Comparison of ENCODE assay signal across 11 cellular contexts in genomic region chr1:54564312-54565112, GRCh38. TPM values are rescaled to one million over a fixed set of nuclear protein-coding genes. Genes with fewer than 3 reads are reported as not detected.
A peak's percentile ranks its signal among the peaks of the same experiment; 100 is the strongest.
DNase-seq lines count a peak whose midpoint lies in the region; ATAC-seq, FAIRE-seq and TF ChIP-seq lines count a peak whose summit lies in the region.
"Had no signal": no experiment of that assay in that cellular context is flagged by ENCODE, and none has a peak within 500 bp of the region (broad histone marks: within the 10 kb centered on the region; RNA-seq: fewer than 3 reads in every experiment).

No MANE protein-coding gene starts in this region.

- CTCF ChIA-PET in naive thymus-derived CD4-positive, alpha-beta T cell (lab: Charles Lee): no interaction called here

- no peak overlapping the region for H3K27ac Mint-ChIP-seq in naive thymus-derived CD4-positive, alpha-beta T cell

- intact Hi-C loops in naive thymus-derived CD4-positive, alpha-beta T cell (cut with micrococcal nuclease): no loop called here

- H3K4me1 ChIP-seq in muscle layer of duodenum (ENCODE audit: control insufficient read depth in 1 of 2, insufficient read depth in 2 of 2, low read length in 2 of 2): peaks cover 0 to 9% of the 10 kb centered on the region in 2 donors
- H3K4me1 ChIP-seq in naive thymus-derived CD4-positive, alpha-beta T cell (ENCODE audit: control insufficient read depth in 2 of 2, insufficient read depth in 2 of 2, low read length in 2 of 2): no peaks in the 10 kb centered on the region

- FAIRE-seq in frontal cortex (lab: Jason Lieb, UNC) (no peak), GM12891 (lab: Jason Lieb, UNC) (no peak)

- ATAC-seq in naive thymus-derived CD4-positive, alpha-beta T cell: no peak

- H3K36me3 ChIP-seq in muscle layer of duodenum (ENCODE audit: control insufficient read depth in 1 of 2, insufficient read depth in 2 of 2, low read length in 2 of 2): no peaks in the 10 kb centered on the region
- H3K36me3 ChIP-seq in naive thymus-derived CD4-positive, alpha-beta T cell (ENCODE audit: control insufficient read depth in 2 of 3, insufficient read depth in 3 of 3, low read length in 3 of 3): no peaks in the 10 kb centered on the region
- H3K36me3 ChIP-seq: BLaER1 treated with 17β-estradiol and CSF1 and Interleukin-3, amounts not matched to agents 10 nM and 100 nM had no signal

- no peaks in the 10 kb centered on the region for H3K9me3 ChIP-seq in muscle layer of duodenum (ENCODE audit: control insufficient read depth in 1 of 2, low read length in 2 of 2)
- H3K9me3 ChIP-seq in naive thymus-derived CD4-positive, alpha-beta T cell (ENCODE audit: control insufficient read depth in 2 of 3, low read length in 3 of 3): no peaks in the 10 kb centered on the region

- peak; percentile 94 for DNase-seq in DMS153 treated with DMSO at 0.1 percent for 48 hours (lab: John Stamatoyannopoulos, UW; ENCODE audit: unreplicated experiment)
- peak; percentile 62 to 77 for DNase-seq in NCI-H187 (lab: John Stamatoyannopoulos, UW)
- DNase-seq in ecto neural progenitor cell (ENCODE audit: low spot score): peak; percentile 55
- no peak for DNase-seq in naive thymus-derived CD4-positive, alpha-beta T cell
- DNase-seq in frontal cortex (ENCODE audit: low spot score in 2 of 2): no peak
- DNase-seq in GM12891 (ENCODE audit: insufficient read length, low spot score): no peak
- DNase-seq in GM20000 (ENCODE audit: low spot score): no peak
- DNase-seq: naive B cell had no signal

- POLR2A ChIA-PET in naive thymus-derived CD4-positive, alpha-beta T cell (lab: Charles Lee): interaction anchor here (1.0 kb wide), 1 partner anchor 12 kb away, joined by 3 read pairs; no protein-coding TSS in a partner anchor

- no peaks in the 10 kb centered on the region for H3K27me3 ChIP-seq in muscle layer of duodenum (ENCODE audit: low read depth, low read length)
- H3K27me3 ChIP-seq in naive thymus-derived CD4-positive, alpha-beta T cell (ENCODE audit: control insufficient read depth in 2 of 2, insufficient read depth in 2 of 2, low read length in 2 of 2): no peaks in the 10 kb centered on the region
- H3K27me3 ChIP-seq: BLaER1 treated with 17β-estradiol and CSF1 and Interleukin-3, amounts not matched to agents 10 nM and 100 nM had no signal

- no peak overlapping the region for H3K4me3 Mint-ChIP-seq in naive thymus-derived CD4-positive, alpha-beta T cell

- TF ChIP-seq CTCF in GM20000 (IDR thresholded peaks at IDR 0.05; ENCODE audit: extremely low read depth, missing control alignments): no peak

- H3K4me3 ChIP-seq in muscle layer of duodenum (ENCODE audit: low read depth in 1 of 2, low read length in 2 of 2): peak overlapping the region in 1 of 2 donors; percentile 31
- no peak overlapping the region for H3K4me3 ChIP-seq in naive thymus-derived CD4-positive, alpha-beta T cell (ENCODE audit: low read length)
- H3K4me3 ChIP-seq: BLaER1 treated with 17β-estradiol and CSF1 and Interleukin-3, amounts not matched to agents 10 nM and 100 nM had no signal

- H3K9me3 Mint-ChIP-seq in naive thymus-derived CD4-positive, alpha-beta T cell: no peaks in the 10 kb centered on the region

- H3K27me3 Mint-ChIP-seq in naive thymus-derived CD4-positive, alpha-beta T cell: peaks cover 0 to 4% (median 0%) of the 10 kb centered on the region in 5 donors

- no peak for TF ChIP-seq POLR2A in GM12891 (IDR thresholded peaks at IDR 0.05; ENCODE audit: low read depth, low read length)

- H3K27ac ChIP-seq in muscle layer of duodenum (ENCODE audit: low read length): peak overlapping the region; percentile 82
- H3K27ac ChIP-seq in naive thymus-derived CD4-positive, alpha-beta T cell (ENCODE audit: low read depth, low read length): no peak overlapping the region
- H3K27ac ChIP-seq: BLaER1 treated with 17β-estradiol and CSF1 and Interleukin-3, amounts not matched to agents 10 nM and 100 nM had no signal

- H3K4me1 Mint-ChIP-seq in naive thymus-derived CD4-positive, alpha-beta T cell: peaks cover 0 to 5% (median 0%) of the 10 kb centered on the region in 7 donors

- no peaks in the 10 kb centered on the region for H3K36me3 Mint-ChIP-seq in naive thymus-derived CD4-positive, alpha-beta T cell
- H3K36me3 Mint-ChIP-seq: naive B cell had no signal

TF ChIP-seq in GM12891, 5 proteins besides CTCF, POLR2A, EP300 and RAD21:
- TF ChIP-seq TAF1 (IDR thresholded peaks at IDR 0.05; ENCODE audit: low read depth, low read length): no peak

RNA-seq across cellular contexts. Expression of gene ACOT11, which starts 16.5 kb away (rescaled TPM):
- total RNA-seq in naive thymus-derived CD4-positive, alpha-beta T cell: 1 to 10 TPM in 3 of 5 experiments, under 1 TPM in 2; 0.22 to 2.3 (median 1.2) TPM
- polyA plus RNA-seq in naive thymus-derived CD4-positive, alpha-beta T cell: under 1 TPM in 1 of 2 donors, not detected in 1; 0.06 TPM
- 1.2 TPM for total RNA-seq in frontal cortex
- 0.45 TPM for polyA plus RNA-seq in GM12891 (2012; ENCODE audit: low read depth, missing spikeins)

RNA-seq across cellular contexts. Expression of gene FAM151A, which starts 58.8 kb away (rescaled TPM):
- not detected for total RNA-seq in naive thymus-derived CD4-positive, alpha-beta T cell
- polyA plus RNA-seq in naive thymus-derived CD4-positive, alpha-beta T cell: not detected
- total RNA-seq in frontal cortex: not detected
- not detected for polyA plus RNA-seq in GM12891 (2012; ENCODE audit: low read depth, missing spikeins)
- total RNA-seq: glomerular endothelial cell had no signal

Comparison
In these comparisons a context has a peak if more than half of its experiments do, and no peak if none do; other contexts are left out.
1. DNase-seq: peak in DMS153 treated with DMSO at 0.1 percent for 48 hours (single experiment), NCI-H187 (2 of 2) and ecto neural progenitor cell (single experiment); none in naive thymus-derived CD4-positive, alpha-beta T cell (0 of 9), frontal cortex (0 of 2), GM12891 (single experiment) and GM20000 (single experiment).